In genomic region chr7:106367664-106368063, GRCh38 we compare ENCODE assay signal across 2 cellular contexts.
TF ChIP-seq lines count a peak whose summit lies in the region.

No MANE protein-coding gene starts in this region.

TF ChIP-seq in H1, 55 proteins besides CTCF, POLR2A, EP300 and RAD21:
- TF ChIP-seq KDM1A (IDR thresholded peaks at IDR 0.05; ENCODE audit: borderline replicate concordance, low read length) (no peak), TCF12 (IDR thresholded peaks at IDR 0.05; ENCODE audit: low read depth, low read length) (no peak), RNF2 (IDR thresholded peaks at IDR 0.05; ENCODE audit: borderline replicate concordance, low read depth, low read length, missing control alignments, poor library complexity, severe bottlenecking) (no peak), HDAC6 (IDR thresholded peaks at IDR 0.05; ENCODE audit: low read depth, low read length) (no peak), SAP30 (IDR thresholded peaks at IDR 0.05; ENCODE audit: insufficient read depth, insufficient replicate concordance, low read length) (no peak), SIRT6 (IDR thresholded peaks at IDR 0.05; ENCODE audit: low read length) (no peak), GTF2F1 (IDR thresholded peaks at IDR 0.05; ENCODE audit: borderline replicate concordance, low read depth, low read length) (no peak), GABPA (IDR thresholded peaks at IDR 0.05; ENCODE audit: borderline replicate concordance, insufficient read depth, low read length) (no peak)

TF ChIP-seq in SK-N-SH, 30 proteins besides CTCF, POLR2A, EP300 and RAD21:
- TF ChIP-seq GATA2 (CRISPR knock-in tag; IDR thresholded peaks at IDR 0.05) (no peak), TCF12 (IDR thresholded peaks at IDR 0.05) (no peak), FOSL2 (IDR thresholded peaks at IDR 0.05; ENCODE audit: borderline replicate concordance, low read depth) (no peak), RXRA (IDR thresholded peaks at IDR 0.05; ENCODE audit: borderline replicate concordance, low read depth) (no peak), POLR2AphosphoS5 (IDR thresholded peaks at IDR 0.05; ENCODE audit: low read depth, low read length) (no peak), ELF1 (IDR thresholded peaks at IDR 0.05) (no peak), RCOR1 (IDR thresholded peaks at IDR 0.05; ENCODE audit: low read length) (no peak), USF2 (IDR thresholded peaks at IDR 0.05; ENCODE audit: borderline replicate concordance, low read depth, low read length) (no peak), PBX3 (IDR thresholded peaks at IDR 0.05) (no peak)
